10 cellular contexts compared by ENCODE assay signal in the genomic region with DNA sequence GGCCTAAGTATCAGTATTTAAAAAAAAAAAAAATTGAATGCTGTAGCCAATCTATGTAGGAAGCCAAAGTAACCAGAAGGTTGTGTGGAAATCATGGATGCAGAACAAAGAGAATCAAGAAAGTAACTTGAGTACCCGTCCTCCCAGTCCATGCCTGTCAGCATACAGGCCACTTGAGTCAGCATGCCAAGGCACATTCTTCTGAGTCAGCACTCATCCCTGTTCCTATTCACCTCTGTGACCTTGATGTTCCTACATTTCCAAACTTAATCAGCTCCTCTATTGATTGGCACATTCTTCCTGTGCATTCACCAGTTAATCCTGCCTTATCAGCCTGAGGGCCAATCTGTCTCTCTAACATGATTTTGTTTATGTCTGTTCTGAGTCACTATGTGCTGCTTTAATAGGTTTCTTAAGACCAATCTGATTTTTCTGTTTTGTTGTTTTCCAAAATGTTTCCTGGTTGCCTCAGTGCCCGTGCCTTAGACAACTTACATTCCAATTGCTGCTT.
DNase-seq lines count a peak whose midpoint lies in the region; TF ChIP-seq lines count a peak whose summit lies in the region.
"Had no signal": no experiment of that assay in that cellular context is flagged by ENCODE, and none has a peak within 500 bp of the region (broad histone marks: within the 10 kb centered on the region; RNA-seq: fewer than 3 reads in every experiment).

No MANE protein-coding gene starts in this region.

- H3K9me3 Mint-ChIP-seq in activated T-cell treated with anti-CD3 and anti-CD28 coated beads, Interleukin-2, amount 50 U/mL, for 24 hours: no peaks in the 10 kb centered on the region
- H3K9me3 Mint-ChIP-seq: stimulated activated memory B cell treated with anti-CD40 and anti-IgM and Interleukin-4, amounts not matched to agents 10 μg/mL and 1 μg/mL and 100 μg/mL, for 72 hours had no signal

- no peak overlapping the region for H3K27ac Mint-ChIP-seq in activated T-cell treated with anti-CD3 and anti-CD28 coated beads, Interleukin-2, amount 50 U/mL, for 24 hours
- H3K27ac Mint-ChIP-seq: CD4-positive, alpha-beta memory T cell; stimulated activated memory B cell treated with anti-CD40 and anti-IgM and Interleukin-4, amounts not matched to agents 10 μg/mL and 1 μg/mL and 100 μg/mL, for 72 hours had no signal

- H3K27me3 Mint-ChIP-seq in activated T-cell treated with anti-CD3 and anti-CD28 coated beads, Interleukin-2, amount 50 U/mL, for 24 hours: no peaks in the 10 kb centered on the region
- H3K27me3 Mint-ChIP-seq: CD4-positive, alpha-beta memory T cell; stimulated activated memory B cell treated with anti-CD40 and anti-IgM and Interleukin-4, amounts not matched to agents 10 μg/mL and 1 μg/mL and 100 μg/mL, for 72 hours had no signal

- peak overlapping the region; percentile 91 for H3K27ac ChIP-seq in ACC112 (ENCODE audit: low read depth, low read length)
- H3K27ac ChIP-seq in WERI-Rb-1: no peak overlapping the region
- no peak overlapping the region for H3K27ac ChIP-seq in colonic mucosa

- TF ChIP-seq CTCF in WERI-Rb-1 (IDR thresholded peaks at IDR 0.05; ENCODE audit: low read depth, low read length): no peak
- TF ChIP-seq CTCF in colonic mucosa (IDR thresholded peaks at IDR 0.05): no peak

- H3K9me3 ChIP-seq in WERI-Rb-1 (ENCODE audit: severe bottlenecking) (no peaks in the 10 kb centered on the region), colonic mucosa (no peaks in the 10 kb centered on the region)

- no peak overlapping the region for H2AFZ ChIP-seq in ACC112 (ENCODE audit: low read length, unreplicated experiment)

- intact Hi-C loops in colonic mucosa (cut with DNase I): no loop called here

- H3K4me3 ChIP-seq in ACC112 (ENCODE audit: low read depth, low read length): peak overlapping the region; percentile 12; the same call in 1 of the 2 replicates
- H3K4me3 ChIP-seq in WERI-Rb-1 (ENCODE audit: low read depth, low read length): no peak overlapping the region
- H3K4me3 ChIP-seq in colonic mucosa: no peak overlapping the region

- no peak overlapping the region for H3K4me3 Mint-ChIP-seq in activated T-cell treated with anti-CD3 and anti-CD28 coated beads, Interleukin-2, amount 50 U/mL, for 24 hours
- H3K4me3 Mint-ChIP-seq: CD4-positive, alpha-beta memory T cell; stimulated activated memory B cell treated with anti-CD40 and anti-IgM and Interleukin-4, amounts not matched to agents 10 μg/mL and 1 μg/mL and 100 μg/mL, for 72 hours had no signal

- no peak overlapping the region for H3K9ac ChIP-seq in colonic mucosa (ENCODE audit: low read depth in 2 of 2, low read length in 2 of 2)

- no peaks in the 10 kb centered on the region for H3K79me2 ChIP-seq in ACC112 (ENCODE audit: control insufficient read depth, insufficient read depth, low read length, unreplicated experiment)

- no peaks in the 10 kb centered on the region for H3K4me1 Mint-ChIP-seq in activated T-cell treated with anti-CD3 and anti-CD28 coated beads, Interleukin-2, amount 50 U/mL, for 24 hours (ENCODE audit: low read depth)
- H3K4me1 Mint-ChIP-seq: CD4-positive, alpha-beta memory T cell; stimulated activated memory B cell treated with anti-CD40 and anti-IgM and Interleukin-4, amounts not matched to agents 10 μg/mL and 1 μg/mL and 100 μg/mL, for 72 hours had no signal

- H3K36me3 ChIP-seq in ACC112 (ENCODE audit: insufficient read depth, low read length) (no peaks in the 10 kb centered on the region), WERI-Rb-1 (no peaks in the 10 kb centered on the region; the same call in 1 of the 2 replicates), colonic mucosa (no peaks in the 10 kb centered on the region)

- peak; percentile 59 for DNase-seq in HK-2 (ENCODE audit: unreplicated experiment)
- peak; percentile 12 for DNase-seq in WERI-Rb-1
- DNase-seq in iris pigment epithelial cell (ENCODE audit: low read depth): peak; percentile 89
- DNase-seq in colonic mucosa: no peak
- no peak for DNase-seq in activated T-cell treated with anti-CD3 and anti-CD28 coated beads, Interleukin-2, amount 50 U/mL, for 24 hours
- DNase-seq in NCI-H1436 (lab: John Stamatoyannopoulos, UW): no peak
- DNase-seq in pons (ENCODE audit: low spot score): no peak
- DNase-seq: CD4-positive, alpha-beta memory T cell had no signal

- H3K27me3 ChIP-seq in ACC112 (ENCODE audit: insufficient read depth, low read length): no peaks in the 10 kb centered on the region
- no peaks in the 10 kb centered on the region for H3K27me3 ChIP-seq in WERI-Rb-1 (ENCODE audit: insufficient read depth, low read depth, severe bottlenecking)
- H3K27me3 ChIP-seq in colonic mucosa: no peaks in the 10 kb centered on the region

- peaks cover 42% of the 10 kb centered on the region for H3K4me1 ChIP-seq in ACC112 (ENCODE audit: control insufficient read depth, insufficient read depth, low read length, unreplicated experiment)
- no peaks in the 10 kb centered on the region for H3K4me1 ChIP-seq in colonic mucosa

- H3K36me3 Mint-ChIP-seq in activated T-cell treated with anti-CD3 and anti-CD28 coated beads, Interleukin-2, amount 50 U/mL, for 24 hours (ENCODE audit: low read depth): peaks cover 4% of the 10 kb centered on the region
- H3K36me3 Mint-ChIP-seq: CD4-positive, alpha-beta memory T cell had no signal

Comparison
In these comparisons a context has a peak if more than half of its experiments do, and no peak if none do; other contexts are left out.
1. DNase-seq: peak in HK-2 (single experiment), WERI-Rb-1 (single experiment) and iris pigment epithelial cell (single experiment); none in colonic mucosa (single experiment), activated T-cell treated with anti-CD3 and anti-CD28 coated beads, Interleukin-2, amount 50 U/mL, for 24 hours (single experiment), NCI-H1436 (single experiment) and pons (single experiment).